In genomic region chr7:21469894-21470293, GRCh38 we compare ENCODE assay signal across 25 cellular contexts.
"Had no signal": no experiment of that assay in that cellular context is flagged by ENCODE, and none has a peak within 500 bp of the region (broad histone marks: within the 10 kb centered on the region; RNA-seq: fewer than 3 reads in every experiment).

No MANE protein-coding gene starts in this region.

- H3K4me3 ChIP-seq: adrenal gland, body of pancreas, left lung, lower lobe of right lung, tibial nerve had no signal

- DNase-seq: activated CD4-positive, alpha-beta T cell treated with anti-CD3 and anti-CD28 coated beads for 36 hours; activated CD4-positive, alpha-beta T cell treated with anti-CD3 and anti-CD28 coated beads, Interleukin-2, amount 50 U/mL, for 4 hours; activated CD4-positive, CD25-positive, alpha-beta regulatory T cell; activated effector memory CD4-positive, alpha-beta T cell treated with Interleukin-2 at 50 U/mL for 16 hours; activated naive CD4-positive, alpha-beta T cell treated with anti-CD3 and anti-CD28 coated beads for 36 hours; activated naive CD8-positive, alpha-beta T cell treated with anti-CD3 and anti-CD28 coated beads for 36 hours; adrenal gland; aorta; body of pancreas; cortex of kidney; effector memory CD8-positive, alpha-beta T cell; foreskin fibroblast; head of caudate nucleus; hippocampal formation; kidney glomerular epithelial cell; left lung; lower lobe of right lung; mesendoderm; posterior cingulate gyrus; right cardiac atrium; stimulated activated CD4-positive, alpha-beta T cell treated with anti-CD3 and anti-CD28 coated beads, Interleukin-2, amount 100 ng/mL, for 48 hours; stimulated activated naive CD4-positive, alpha-beta T cell treated with Interleukin-2 at 50 U/mL for 16 hours; T-helper 17 cell; T1000 had no signal

- ATAC-seq: activated CD4-positive, alpha-beta T cell treated with anti-CD3 and anti-CD28 coated beads for 36 hours; body of pancreas; effector memory CD8-positive, alpha-beta T cell; left lung; lower lobe of right lung; right cardiac atrium; T-helper 17 cell had no signal

- H3K36me3 ChIP-seq: adrenal gland, left lung, lower lobe of right lung, tibial nerve had no signal

- H3K27ac ChIP-seq: adrenal gland, body of pancreas, left lung, lower lobe of right lung, tibial nerve had no signal

- H3K27me3 ChIP-seq: adrenal gland, body of pancreas, left lung, tibial nerve had no signal
